In the genomic region with DNA sequence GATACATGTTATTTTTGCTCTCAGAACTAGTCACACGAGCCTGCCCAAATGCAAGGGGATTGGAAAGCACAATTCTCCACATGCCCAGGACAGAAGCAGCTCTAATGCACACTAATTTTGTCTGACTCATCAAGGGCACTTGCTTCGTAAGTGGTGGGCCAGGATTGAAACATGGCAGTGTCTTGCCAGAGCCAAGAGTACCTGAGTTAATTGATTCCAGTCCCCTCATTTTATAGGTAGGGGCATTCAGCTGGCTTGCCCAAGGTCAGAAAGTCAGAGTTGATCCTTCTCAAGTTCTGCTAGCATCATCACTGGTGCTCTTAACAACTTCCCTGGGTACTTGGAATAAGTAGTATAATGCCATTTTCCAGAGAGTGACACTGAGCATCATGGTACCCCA, we compare ENCODE assay signal across 25 cellular contexts.
"Had no signal": no experiment of that assay in that cellular context is flagged by ENCODE, and none has a peak within 500 bp of the region (broad histone marks: within the 10 kb centered on the region; RNA-seq: fewer than 3 reads in every experiment).

No MANE protein-coding gene starts in this region.

- H3K36me3 ChIP-seq: colonic mucosa, esophagus squamous epithelium, gastrocnemius medialis, heart right ventricle, left lung, lower lobe of right lung had no signal

- H3K4me1 Mint-ChIP-seq: endodermal cell; mesothelial cell of epicardium; naive B cell; naive thymus-derived CD8-positive, alpha-beta T cell had no signal

- H3K9me3 ChIP-seq: colonic mucosa, gastrocnemius medialis had no signal

- H3K27ac ChIP-seq: colonic mucosa, epithelial cell of prostate, esophagus squamous epithelium, gastrocnemius medialis, heart right ventricle, left lung, lower lobe of right lung had no signal

- H3K4me3 Mint-ChIP-seq: dendritic cell treated with granulocyte-macrophage colony-stimulating factor and Interleukin-4, amounts not matched to agents 40 ng/mL and 50 ng/mL, for 4 days; effector memory CD8-positive, alpha-beta T cell; endodermal cell; mesothelial cell of epicardium; naive B cell; naive thymus-derived CD8-positive, alpha-beta T cell had no signal

- H3K4me3 ChIP-seq: colonic mucosa, esophagus squamous epithelium, gastrocnemius medialis, heart right ventricle, left lung, lower lobe of right lung, mucosa of descending colon had no signal

- H3K27ac Mint-ChIP-seq: dendritic cell treated with granulocyte-macrophage colony-stimulating factor and Interleukin-4, amounts not matched to agents 40 ng/mL and 50 ng/mL, for 4 days; effector memory CD8-positive, alpha-beta T cell; endodermal cell; mesothelial cell of epicardium; naive B cell; naive thymus-derived CD8-positive, alpha-beta T cell had no signal

- DNase-seq: colonic mucosa; cortex of kidney; effector CD8-positive, alpha-beta T cell; effector memory CD8-positive, alpha-beta T cell; endodermal cell; erythroblast; esophagus squamous epithelium; foreskin fibroblast; foreskin melanocyte; gastrocnemius medialis; glutamatergic neuron; head of caudate nucleus; heart right ventricle; hippocampal formation; left cardiac atrium; left lung; left ventricle myocardium superior; lower lobe of right lung; mesenchymal stem cell; mucosa of descending colon; naive B cell; naive thymus-derived CD8-positive, alpha-beta T cell had no signal

- H3K27me3 ChIP-seq: colonic mucosa, gastrocnemius medialis, left lung had no signal

- ATAC-seq: effector memory CD8-positive, alpha-beta T cell; gastrocnemius medialis; heart right ventricle; left cardiac atrium; left lung; left ventricle myocardium superior; lower lobe of right lung; mucosa of descending colon; naive thymus-derived CD8-positive, alpha-beta T cell had no signal

- H3K4me1 ChIP-seq: colonic mucosa, gastrocnemius medialis, heart right ventricle, left lung had no signal

- H3K27me3 Mint-ChIP-seq: dendritic cell treated with granulocyte-macrophage colony-stimulating factor and Interleukin-4, amounts not matched to agents 40 ng/mL and 50 ng/mL, for 4 days; effector memory CD8-positive, alpha-beta T cell had no signal

- H3K36me3 Mint-ChIP-seq: mesothelial cell of epicardium had no signal
